2 cellular contexts compared by ENCODE assay signal in genomic region chr13:57725480-57725879, GRCh38.
TF ChIP-seq lines count a peak whose summit lies in the region.

No MANE protein-coding gene starts in this region.

TF ChIP-seq in HepG2, 621 proteins besides CTCF, POLR2A, EP300 and RAD21 (continued from another document):
- TF ChIP-seq MAFK (conservative IDR thresholded peaks at IDR 0.05 in 1 of 2, IDR thresholded peaks at IDR 0.05 in 1 of 2; ENCODE audit: low read length in 2 of 2): peak; percentile 68 to 72
- no peak for TF ChIP-seq ZNF891 (CRISPR knock-in tag; IDR thresholded peaks at IDR 0.05)
- no peak for TF ChIP-seq ZFP90 (CRISPR knock-in tag; IDR thresholded peaks at IDR 0.05; ENCODE audit: borderline replicate concordance)
- TF ChIP-seq MAFF (IDR thresholded peaks at IDR 0.05; ENCODE audit: low read depth, low read length): peak; percentile 48; the same call in 1 of the 2 replicates
- no peak for TF ChIP-seq ZNF546 (CRISPR knock-in tag; conservative IDR thresholded peaks at IDR 0.05)
- no peak for TF ChIP-seq ZFP36 (IDR thresholded peaks at IDR 0.05; ENCODE audit: borderline replicate concordance, low read depth, low read length, partially characterized antibody)

TF ChIP-seq in SK-N-SH treated with all-trans-retinoic acid at 6 μM for 48 hours, 23 proteins besides CTCF, POLR2A, EP300 and RAD21:
- TF ChIP-seq CSRNP3 (CRISPR knock-in tag; IDR thresholded peaks at IDR 0.05): no peak
- TF ChIP-seq SNAI2 (CRISPR knock-in tag; IDR thresholded peaks at IDR 0.05): no peak
- no peak for TF ChIP-seq CREB5 (CRISPR knock-in tag; IDR thresholded peaks at IDR 0.05; ENCODE audit: low read depth)
- TF ChIP-seq BACH2 (CRISPR knock-in tag; IDR thresholded peaks at IDR 0.05; ENCODE audit: borderline replicate concordance): no peak
- no peak for TF ChIP-seq ESRRG (CRISPR knock-in tag; IDR thresholded peaks at IDR 0.05)
- TF ChIP-seq PATZ1 (CRISPR knock-in tag; IDR thresholded peaks at IDR 0.05; ENCODE audit: borderline replicate concordance): no peak
- no peak for TF ChIP-seq ZNF565 (CRISPR knock-in tag; conservative IDR thresholded peaks at IDR 0.05; ENCODE audit: low read depth)
- no peak for TF ChIP-seq ZNF70 (CRISPR knock-in tag; IDR thresholded peaks at IDR 0.05)
- TF ChIP-seq RARB (CRISPR knock-in tag; IDR thresholded peaks at IDR 0.05): no peak
- no peak for TF ChIP-seq ZNF8 (CRISPR knock-in tag; IDR thresholded peaks at IDR 0.05)
- no peak for TF ChIP-seq PPARA (CRISPR knock-in tag; IDR thresholded peaks at IDR 0.05; ENCODE audit: borderline replicate concordance)
- no peak for TF ChIP-seq CSDC2 (CRISPR knock-in tag; IDR thresholded peaks at IDR 0.05)
- TF ChIP-seq ZFP3 (CRISPR knock-in tag; IDR thresholded peaks at IDR 0.05): no peak
- TF ChIP-seq ARNTL (CRISPR knock-in tag; IDR thresholded peaks at IDR 0.05; ENCODE audit: borderline replicate concordance, low read depth): no peak
